In genomic region chr6:167956983-167957492, GRCh38 we compare ENCODE assay signal across 17 cellular contexts. TPM values are rescaled to one million over a fixed set of nuclear protein-coding genes. Genes with fewer than 3 reads are reported as not detected.
A peak's percentile ranks its signal among the peaks of the same experiment; 100 is the strongest.
DNase-seq lines count a peak whose midpoint lies in the region; ATAC-seq and TF ChIP-seq lines count a peak whose summit lies in the region.
"Had no signal": no experiment of that assay in that cellular context is flagged by ENCODE, and none has a peak within 500 bp of the region (broad histone marks: within the 10 kb centered on the region; RNA-seq: fewer than 3 reads in every experiment).

No MANE protein-coding gene starts in this region.

- H2BK120ac ChIP-seq in mesenchymal stem cell (ENCODE audit: low read depth, low read length) = no peak overlapping the region

- no peak overlapping the region for H2AFZ ChIP-seq in mesenchymal stem cell (ENCODE audit: low read depth, low read length)

- H3K9me3 ChIP-seq in BLaER1 treated with 17β-estradiol and CSF1 and Interleukin-3, amounts not matched to agents 10 nM and 100 nM (replicated peaks in 1 of 11) = peaks cover 0 to 6% (median 0%) of the 10 kb centered on the region in 11 experiments; a peak in 4 of 22 replicates
- H3K9me3 ChIP-seq in mesenchymal stem cell (ENCODE audit: control insufficient read depth, low read length) = no peaks in the 10 kb centered on the region
- H3K9me3 ChIP-seq: BE2C, esophagus muscularis mucosa had no signal

- peaks cover 0 to 49% (median 0%) of the 10 kb centered on the region in 11 experiments; a peak in 3 of 22 replicates for H4K20me1 ChIP-seq in BLaER1 treated with 17β-estradiol and CSF1 and Interleukin-3, amounts not matched to agents 10 nM and 100 nM

- DNase-seq in M059J (ENCODE audit: low read depth) = peak; percentile 60
- DNase-seq in fibroblast of mammary gland (ENCODE audit: low read depth) = peak; percentile 18
- peak; percentile 40 for DNase-seq in mesenchymal stem cell
- DNase-seq in amygdala (lab: John Stamatoyannopoulos, UW) = no peak
- no peak for DNase-seq in LoVo (ENCODE audit: low spot score)
- DNase-seq in HPDE6-E6E7 (ENCODE audit: extremely low spot score) = no peak
- DNase-seq: activated CD8-positive, alpha-beta T cell treated with anti-CD3 and anti-CD28 coated beads for 36 hours; BE2C; NCI-H1417 treated with DMSO at 0.1 percent for 48 hours; NCI-H510A treated with DMSO at 0.1 percent for 48 hours; RPMI8226; stimulated activated CD4-positive, alpha-beta T cell treated with anti-CD3 and anti-CD28 coated beads, Interleukin-1b, Interleukin-23, amount 100 ng/mL, for 48 hours had no signal

- peak overlapping the region; percentile 28 for H4K91ac ChIP-seq in mesenchymal stem cell (ENCODE audit: low read length)

- H3K9ac ChIP-seq in BLaER1 treated with 17β-estradiol and CSF1 and Interleukin-3, amounts not matched to agents 10 nM and 100 nM = peak overlapping the region in 1 of 11 experiments; percentile 7; a peak in 1 of 22 replicates
- no peak overlapping the region for H3K9ac ChIP-seq in mesenchymal stem cell (ENCODE audit: low read length)

- peaks cover 67 to 100% (median 82%) of the 10 kb centered on the region in 10 experiments for H3K4me1 ChIP-seq in BLaER1 treated with 17β-estradiol and CSF1 and Interleukin-3, amounts not matched to agents 10 nM and 100 nM
- peaks cover 17% of the 10 kb centered on the region for H3K4me1 ChIP-seq in mesenchymal stem cell (ENCODE audit: control insufficient read depth, insufficient read depth, low read depth, low read length)
- H3K4me1 ChIP-seq: BE2C had no signal

- peak overlapping the region in 1 of 2 experiments; percentile 46 for H3K14ac ChIP-seq in mesenchymal stem cell (ENCODE audit: low read length in 2 of 2)

- H3K18ac ChIP-seq in mesenchymal stem cell (ENCODE audit: low read depth in 1 of 2, low read length in 2 of 2) = peak overlapping the region in 1 of 2 experiments; percentile 74

- H3K4me3 ChIP-seq in BLaER1 treated with 17β-estradiol and CSF1 and Interleukin-3, amounts not matched to agents 10 nM and 100 nM = 0 out of 20 replicates have a peak overlapping the region, but pooled peaks of 2 of the 10 experiments have one; percentile 0 to 6
- H3K4me3 ChIP-seq in fibroblast of mammary gland (ENCODE audit: control insufficient read depth, low read depth, low read length) (no peak overlapping the region), mesenchymal stem cell (ENCODE audit: insufficient read depth in 1 of 2, low read depth in 1 of 2, low read length in 2 of 2) (no peak overlapping the region)
- H3K4me3 ChIP-seq: esophagus muscularis mucosa had no signal

- no peak overlapping the region for H2BK5ac ChIP-seq in mesenchymal stem cell (ENCODE audit: low read depth, low read length, poor library complexity, severe bottlenecking)

- H3K36me3 ChIP-seq in BLaER1 treated with 17β-estradiol and CSF1 and Interleukin-3, amounts not matched to agents 10 nM and 100 nM = peaks cover 0 to 48% (median 30%) of the 10 kb centered on the region in 11 experiments; a peak in 20 of 22 replicates
- H3K36me3 ChIP-seq in mesenchymal stem cell (ENCODE audit: control insufficient read depth in 1 of 2, insufficient read depth in 2 of 2, low read depth in 1 of 2, low read length in 2 of 2) = peaks cover 5 to 7% of the 10 kb centered on the region in 2 experiments

- 74% methylated on average over 8 of the region's 8 CpGs for WGBS in mesenchymal stem cell

- no peak overlapping the region for H2BK15ac ChIP-seq in mesenchymal stem cell (ENCODE audit: low read depth, poor library complexity, severe bottlenecking)

- no peak for TF ChIP-seq CTCF in fibroblast of mammary gland (conservative IDR thresholded peaks at IDR 0.05; ENCODE audit: control insufficient read depth, insufficient read depth, low read depth, low read length)

- H3K4me2 ChIP-seq in BLaER1 treated with 17β-estradiol and CSF1 and Interleukin-3, amounts not matched to agents 10 nM and 100 nM = peak overlapping the region; percentile 57 to 86 (median 65)
- H3K4me2 ChIP-seq in mesenchymal stem cell (ENCODE audit: low read length, poor library complexity, severe bottlenecking) = no peak overlapping the region

- no peak overlapping the region for H4K8ac ChIP-seq in mesenchymal stem cell (ENCODE audit: low read length)

- ATAC-seq in GM21737 (IDR thresholded peaks at IDR 0.05; ENCODE audit: unreplicated experiment) = no peak
- ATAC-seq: activated CD8-positive, alpha-beta T cell treated with anti-CD3 and anti-CD28 coated beads for 36 hours had no signal

- H3K4ac ChIP-seq in mesenchymal stem cell (ENCODE audit: low read depth in 1 of 2, low read length in 2 of 2) = no peak overlapping the region

- no peaks in the 10 kb centered on the region for H3K27me3 ChIP-seq in BLaER1 treated with 17β-estradiol and CSF1 and Interleukin-3, amounts not matched to agents 10 nM and 100 nM
- no peaks in the 10 kb centered on the region for H3K27me3 ChIP-seq in mesenchymal stem cell (ENCODE audit: control insufficient read depth in 1 of 2, insufficient read depth in 1 of 2, low read length in 2 of 2)
- H3K27me3 ChIP-seq: BE2C, esophagus muscularis mucosa had no signal

- H3K79me1 ChIP-seq in mesenchymal stem cell (replicated peaks; ENCODE audit: low read length, poor library complexity, severe bottlenecking) = peaks cover 22% of the 10 kb centered on the region

- H2AK5ac ChIP-seq in mesenchymal stem cell (ENCODE audit: low read length, severe bottlenecking) = no peak overlapping the region

- peak overlapping the region in 1 of 2 experiments; percentile 28 for H2BK12ac ChIP-seq in mesenchymal stem cell (ENCODE audit: low read length in 2 of 2)

- H3K23ac ChIP-seq in mesenchymal stem cell (ENCODE audit: low read length in 2 of 2) = peak overlapping the region in 1 of 2 experiments; percentile 31

- H3K27ac ChIP-seq in BLaER1 treated with 17β-estradiol and CSF1 and Interleukin-3, amounts not matched to agents 10 nM and 100 nM = peak overlapping the region in 8 of 11 experiments; percentile 1 to 71 (median 34); a peak in 11 of 22 replicates
- no peak overlapping the region for H3K27ac ChIP-seq in mesenchymal stem cell (ENCODE audit: low read length, poor library complexity, severe bottlenecking)
- H3K27ac ChIP-seq: esophagus muscularis mucosa had no signal

RNA-seq across cellular contexts. Expression of gene KIF25, which starts 40.4 kb away (rescaled TPM):
- not detected in 2 replicates for total RNA-seq in M059J (2014; rRNA removed; shearing (Covaris generic))
- polyA plus RNA-seq in mesenchymal stem cell (2013, experiment 1 of 2) = 0.40 TPM
- polyA plus RNA-seq in mesenchymal stem cell (2013, experiment 2 of 2) = 0.63 TPM
- total RNA-seq: activated CD8-positive, alpha-beta T cell treated with anti-CD3 and anti-CD28 coated beads for 36 hours; posterior vena cava; urinary bladder had no signal

Comparison
In these comparisons a context has a peak if more than half of its experiments do, and no peak if none do; other contexts are left out.
1. DNase-seq: peak in M059J (single experiment), fibroblast of mammary gland (single experiment) and mesenchymal stem cell (single experiment); none in amygdala (0 of 56), LoVo (single experiment) and HPDE6-E6E7 (single experiment).